ENCODE assay signal across 1 cellular context in genomic region chr16:14249291-14250032, GRCh38.
TF ChIP-seq lines count a peak whose summit lies in the region.

No MANE protein-coding gene starts in this region.

TF ChIP-seq in HepG2, 621 proteins besides CTCF, POLR2A, EP300 and RAD21 (continued from another document):
- TF ChIP-seq, protein P1, sequence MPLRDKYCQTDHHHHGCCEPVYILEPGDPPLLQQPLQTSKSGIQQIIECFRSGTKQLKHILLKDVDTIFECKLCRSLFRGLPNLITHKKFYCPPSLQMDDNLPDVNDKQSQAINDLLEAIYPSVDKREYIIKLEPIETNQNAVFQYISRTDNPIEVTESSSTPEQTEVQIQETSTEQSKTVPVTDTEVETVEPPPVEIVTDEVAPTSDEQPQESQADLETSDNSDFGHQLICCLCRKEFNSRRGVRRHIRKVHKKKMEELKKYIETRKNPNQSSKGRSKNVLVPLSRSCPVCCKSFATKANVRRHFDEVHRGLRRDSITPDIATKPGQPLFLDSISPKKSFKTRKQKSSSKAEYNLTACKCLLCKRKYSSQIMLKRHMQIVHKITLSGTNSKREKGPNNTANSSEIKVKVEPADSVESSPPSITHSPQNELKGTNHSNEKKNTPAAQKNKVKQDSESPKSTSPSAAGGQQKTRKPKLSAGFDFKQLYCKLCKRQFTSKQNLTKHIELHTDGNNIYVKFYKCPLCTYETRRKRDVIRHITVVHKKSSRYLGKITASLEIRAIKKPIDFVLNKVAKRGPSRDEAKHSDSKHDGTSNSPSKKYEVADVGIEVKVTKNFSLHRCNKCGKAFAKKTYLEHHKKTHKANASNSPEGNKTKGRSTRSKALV (CRISPR knock-in tag; IDR thresholded peaks at IDR 0.05) = 0 out of 2 replicates have a peak, but pooled peaks have one; percentile 57
- peak; percentile 56; the same call in 1 of the 2 replicates for TF ChIP-seq KDM5A (IDR thresholded peaks at IDR 0.05; ENCODE audit: borderline replicate concordance, low read length)
- TF ChIP-seq, protein P2, sequence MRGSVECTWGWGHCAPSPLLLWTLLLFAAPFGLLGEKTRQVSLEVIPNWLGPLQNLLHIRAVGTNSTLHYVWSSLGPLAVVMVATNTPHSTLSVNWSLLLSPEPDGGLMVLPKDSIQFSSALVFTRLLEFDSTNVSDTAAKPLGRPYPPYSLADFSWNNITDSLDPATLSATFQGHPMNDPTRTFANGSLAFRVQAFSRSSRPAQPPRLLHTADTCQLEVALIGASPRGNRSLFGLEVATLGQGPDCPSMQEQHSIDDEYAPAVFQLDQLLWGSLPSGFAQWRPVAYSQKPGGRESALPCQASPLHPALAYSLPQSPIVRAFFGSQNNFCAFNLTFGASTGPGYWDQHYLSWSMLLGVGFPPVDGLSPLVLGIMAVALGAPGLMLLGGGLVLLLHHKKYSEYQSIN (CRISPR knock-in tag; IDR thresholded peaks at IDR 0.05; ENCODE audit: borderline replicate concordance) = no peak
